ENCODE assay signal across 1 cellular context in the genomic region with DNA sequence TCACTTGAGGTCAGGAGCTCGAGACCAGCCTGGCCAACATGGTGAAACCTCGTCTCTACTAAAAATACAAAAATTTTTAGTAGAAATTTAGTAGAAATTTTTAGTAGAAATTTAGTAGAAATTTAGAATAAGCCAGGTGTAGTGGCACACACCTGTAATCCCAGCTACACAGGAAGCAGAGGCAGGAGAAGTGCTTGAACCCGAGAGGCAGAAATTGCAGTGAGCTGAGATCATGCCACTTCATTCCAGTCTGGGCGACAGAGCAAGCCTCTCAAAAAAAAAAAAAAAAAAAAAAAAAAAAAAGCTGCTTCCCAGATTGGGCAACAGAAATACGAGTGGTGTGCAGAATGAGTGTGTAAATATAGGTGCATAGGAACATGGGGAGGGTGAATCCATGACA. TPM values are rescaled to one million over a fixed set of nuclear protein-coding genes. Genes with fewer than 3 reads are reported as not detected.
"Had no signal": no experiment of that assay in that cellular context is flagged by ENCODE, and none has a peak within 500 bp of the region (broad histone marks: within the 10 kb centered on the region; RNA-seq: fewer than 3 reads in every experiment).

No MANE protein-coding gene starts in this region.

RNA-seq across cellular contexts. Expression of a gene that starts 4.5 kb away (rescaled TPM):
- total RNA-seq: GM12878 had no signal
